In the genomic region with DNA sequence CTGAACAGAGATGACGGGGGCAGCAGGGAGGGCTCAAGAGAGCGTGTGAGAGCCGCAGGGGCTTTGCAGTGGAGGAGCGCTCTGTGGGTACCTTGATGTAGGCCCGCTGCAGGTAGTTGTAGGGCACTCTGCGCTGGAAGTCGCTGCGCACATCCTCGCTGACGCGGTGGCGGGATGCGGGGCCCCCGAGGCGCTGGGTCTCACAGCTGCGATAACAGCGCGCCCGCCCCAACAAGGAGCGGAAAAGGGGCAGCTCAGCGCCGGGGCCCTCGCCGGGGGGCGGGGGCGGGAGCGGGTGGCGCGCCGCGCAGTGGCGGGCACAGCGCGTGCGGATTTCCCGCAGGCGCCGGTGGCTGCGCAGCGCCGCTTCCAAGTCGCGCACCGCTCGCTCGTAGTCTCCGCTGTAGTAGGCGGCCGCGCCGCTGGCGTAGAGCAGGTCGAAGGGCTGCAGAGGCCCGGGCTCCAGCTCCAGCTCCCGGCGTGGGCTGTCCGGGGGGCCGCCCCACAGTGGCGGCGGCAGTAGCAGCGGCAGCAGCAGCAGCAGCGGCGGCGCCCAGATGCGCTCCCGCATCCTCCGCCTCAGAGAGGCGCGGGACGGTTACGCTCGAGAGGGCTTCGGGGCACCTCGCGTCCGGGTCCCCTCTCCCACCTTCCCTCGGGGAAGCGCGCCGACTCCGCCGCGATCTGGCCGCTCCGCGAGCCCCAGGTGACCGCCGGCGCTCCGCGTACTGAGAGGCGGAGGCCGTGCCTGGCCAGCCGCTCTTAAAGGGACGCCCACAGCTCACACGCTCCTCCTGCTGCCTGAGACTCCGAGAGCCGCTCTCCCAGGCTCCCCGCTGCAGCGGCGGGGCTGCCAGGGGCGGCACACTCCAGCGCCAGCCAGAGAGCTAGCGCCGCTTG, we compare ENCODE assay signal across 8 cellular contexts. TPM values are rescaled to one million over a fixed set of nuclear protein-coding genes. Genes with fewer than 3 reads are reported as not detected.
DNase-seq lines count a peak whose midpoint lies in the region; ATAC-seq and TF ChIP-seq lines count a peak whose summit lies in the region.

P3H2 (minus strand) TSS at position 737 of the 900 bp plus-strand sequence; CDS start at position 571, 166 bp downstream.

- CTCF ChIA-PET in AG04450 (lab: Charles Lee) = interaction anchor here (0.6 to 2.6 kb wide), 38 partner anchors 9 to 201 kb away, joined by 3 to 20 read pairs (median 5); partner anchors contain the start of gene CLDN1

- peaks cover 2% of the 10 kb centered on the region for H3K4me1 ChIP-seq in urinary bladder (ENCODE audit: insufficient read depth)

- H3K4me1 Mint-ChIP-seq in activated naive CD4-positive, alpha-beta T cell treated with anti-CD3 and anti-CD28 coated beads, Interleukin-2, amount 50 U/mL, for 24 hours = peaks cover 7% of the 10 kb centered on the region
- peaks cover 68% of the 10 kb centered on the region for H3K4me1 Mint-ChIP-seq in nephron progenitor cell

- no peaks in the 10 kb centered on the region for H3K36me3 ChIP-seq in urinary bladder (ENCODE audit: insufficient read depth)

- H3K4me3 Mint-ChIP-seq in activated naive CD4-positive, alpha-beta T cell treated with anti-CD3 and anti-CD28 coated beads, Interleukin-2, amount 50 U/mL, for 24 hours = peak within 1 kb of the TSS; percentile 47
- H3K4me3 Mint-ChIP-seq in nephron progenitor cell = peak within 1 kb of the TSS; percentile 91

- 1% methylated on average over 105 of the region's 105 CpGs for WGBS in urinary bladder

- H3K9me3 Mint-ChIP-seq in activated naive CD4-positive, alpha-beta T cell treated with anti-CD3 and anti-CD28 coated beads, Interleukin-2, amount 50 U/mL, for 24 hours = no peaks in the 10 kb centered on the region
- peaks cover 2% of the 10 kb centered on the region for H3K9me3 Mint-ChIP-seq in nephron progenitor cell

- H3K27ac ChIP-seq in AG04450 (ENCODE audit: low read depth, low read length) (no peak within 1 kb of the TSS), urinary bladder (ENCODE audit: low read depth) (peak within 1 kb of the TSS; percentile 71)

- peak; percentile 51 for ATAC-seq in GM18517 (IDR thresholded peaks at IDR 0.05; ENCODE audit: unreplicated experiment)
- peak; percentile 63 for ATAC-seq in HG03097 (IDR thresholded peaks at IDR 0.05; ENCODE audit: low FRiP score, unreplicated experiment)

- DNase-seq in AG04450 (ENCODE audit: low read depth, low spot score) (peak; percentile 78), NCI-H510A (lab: John Stamatoyannopoulos, UW) (peak; percentile 77), globus pallidus (ENCODE audit: low spot score) (peak; percentile 85), nephron progenitor cell (peak; percentile 82)

- POLR2A ChIA-PET in AG04450 (lab: Yijun Ruan, JAX) = interaction anchor here (0.5 to 1.6 kb wide), 4 partner anchors 31 to 206 kb away, joined by 3 to 6 read pairs (median 4); no protein-coding TSS in a partner anchor

- no peaks in the 10 kb centered on the region for H3K9me3 ChIP-seq in AG04450 (ENCODE audit: control insufficient read depth, insufficient read depth, low read length)

- TF ChIP-seq CTCF in AG04450 (IDR thresholded peaks at IDR 0.05; ENCODE audit: low read depth, low read length) (peak; percentile 62), nephron progenitor cell (IDR thresholded peaks at IDR 0.05) (peak; percentile 16)

- H3K36me3 Mint-ChIP-seq in activated naive CD4-positive, alpha-beta T cell treated with anti-CD3 and anti-CD28 coated beads, Interleukin-2, amount 50 U/mL, for 24 hours = no peaks in the 10 kb centered on the region
- H3K36me3 Mint-ChIP-seq in nephron progenitor cell (ENCODE audit: low read depth) = peaks cover 3% of the 10 kb centered on the region

- H3K27ac Mint-ChIP-seq in activated naive CD4-positive, alpha-beta T cell treated with anti-CD3 and anti-CD28 coated beads, Interleukin-2, amount 50 U/mL, for 24 hours = no peak within 1 kb of the TSS
- peak within 1 kb of the TSS; percentile 77 for H3K27ac Mint-ChIP-seq in nephron progenitor cell

- peaks cover 40% of the 10 kb centered on the region for H3K27me3 Mint-ChIP-seq in activated naive CD4-positive, alpha-beta T cell treated with anti-CD3 and anti-CD28 coated beads, Interleukin-2, amount 50 U/mL, for 24 hours
- no peaks in the 10 kb centered on the region for H3K27me3 Mint-ChIP-seq in nephron progenitor cell (ENCODE audit: low read depth, poor library complexity)

- peak within 1 kb of the TSS; percentile 75 for H3K4me3 ChIP-seq in AG04450 (ENCODE audit: low read depth, low read length)
- H3K4me3 ChIP-seq in urinary bladder (ENCODE audit: low read depth, low read length) = peak within 1 kb of the TSS; percentile 69

- H3K27me3 ChIP-seq in AG04450 (ENCODE audit: control insufficient read depth, insufficient read depth, low read length) = no peaks in the 10 kb centered on the region

RNA-seq across cellular contexts. Expression of gene P3H2, which starts in this region (rescaled TPM):
- polyA plus RNA-seq in AG04450 (2011; rRNA removed) (23.8 and 32.6 TPM in 2 replicates), urinary bladder (9.8 TPM)
- polyA minus RNA-seq in AG04450 (2011; rRNA and poly(A)+ RNA removed) = 17.8 and 31.1 TPM in 2 replicates
- 12.7 TPM for total RNA-seq in urinary bladder
